In the genomic region with DNA sequence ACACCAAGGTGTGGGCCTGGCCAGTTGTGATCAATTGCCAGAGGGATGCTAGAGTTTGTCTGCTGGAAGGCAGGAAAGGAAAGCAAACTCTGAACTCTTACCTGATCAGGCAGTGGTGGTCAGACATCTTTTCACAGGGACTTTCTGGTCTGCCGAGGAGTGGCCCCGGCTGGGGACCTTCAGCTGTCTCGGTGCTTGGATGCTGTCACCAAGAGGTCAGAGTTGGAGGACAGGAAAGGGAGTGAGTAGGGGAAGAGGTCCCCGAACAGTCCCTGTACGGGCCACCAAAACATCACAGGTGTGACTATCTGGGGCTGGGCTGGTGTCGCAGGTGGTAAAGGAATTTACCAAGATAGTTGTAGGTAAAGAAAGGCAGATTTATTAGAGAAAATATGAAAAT, we compare ENCODE assay signal across 8 cellular contexts.
"Had no signal": no experiment of that assay in that cellular context is flagged by ENCODE, and none has a peak within 500 bp of the region (broad histone marks: within the 10 kb centered on the region; RNA-seq: fewer than 3 reads in every experiment).

No MANE protein-coding gene starts in this region.

- DNase-seq: GOT3, H9, HCEC 1CT, IMR-90, KBM-7 had no signal

- H3K9ac ChIP-seq: KMS-11 had no signal

- H3K9me3 Mint-ChIP-seq: H9 had no signal

- H3K27ac ChIP-seq: HL-60, KMS-11 had no signal

- H3K27ac Mint-ChIP-seq: H9 had no signal

- H3K4me2 ChIP-seq: KMS-11 had no signal

- FAIRE-seq: H54 had no signal
